In the genomic region with DNA sequence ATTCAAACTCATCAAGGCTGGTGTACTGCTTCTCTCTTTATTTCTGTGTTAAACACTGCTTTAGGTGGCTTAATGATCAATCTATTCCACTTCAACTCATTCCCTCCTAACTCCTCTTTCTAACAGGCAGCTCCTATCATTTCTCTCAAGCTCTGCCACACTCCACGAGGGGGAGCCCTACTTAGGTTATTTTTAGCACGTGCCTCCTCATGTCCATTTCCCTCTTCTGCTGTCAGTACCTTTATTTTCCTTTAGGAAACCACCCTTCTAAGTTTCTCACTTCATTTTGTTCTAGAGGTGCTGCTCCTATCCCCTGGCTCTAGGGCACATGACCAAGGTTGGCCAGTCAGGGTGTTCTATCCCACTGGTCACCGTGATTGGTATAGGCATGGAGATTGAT, we compare ENCODE assay signal across 9 cellular contexts. TPM values are rescaled to one million over a fixed set of nuclear protein-coding genes. Genes with fewer than 3 reads are reported as not detected.
DNase-seq lines count a peak whose midpoint lies in the region; FAIRE-seq and TF ChIP-seq lines count a peak whose summit lies in the region.
"Had no signal": no experiment of that assay in that cellular context is flagged by ENCODE, and none has a peak within 500 bp of the region (broad histone marks: within the 10 kb centered on the region; RNA-seq: fewer than 3 reads in every experiment).

No MANE protein-coding gene starts in this region.

- TF ChIP-seq POLR2A in prostate gland (IDR thresholded peaks at IDR 0.05) (no peak), GM12892 (IDR thresholded peaks at IDR 0.05; ENCODE audit: low read depth, low read length) (no peak)

- TF ChIP-seq CTCF in brain microvascular endothelial cell (IDR thresholded peaks at IDR 0.05; ENCODE audit: low read depth, low read length, missing control alignments): peak; percentile 1
- TF ChIP-seq CTCF in prostate gland (IDR thresholded peaks at IDR 0.05): peak in 3 of 4 experiments; percentile 13 to 34 (median 19)

- H3K4me1 ChIP-seq in prostate gland (replicated peaks): no peaks in the 10 kb centered on the region

- peak; percentile 28 for DNase-seq in NCI-H345 (lab: John Stamatoyannopoulos, UW)
- DNase-seq in NCI-H345 treated with DMSO at 0.1 percent for 48 hours (lab: John Stamatoyannopoulos, UW; ENCODE audit: unreplicated experiment): no peak
- DNase-seq in NCI-H1048 (lab: John Stamatoyannopoulos, UW): peak; percentile 28
- DNase-seq in brain microvascular endothelial cell: no peak
- no peak for DNase-seq in prostate gland (ENCODE audit: low spot score)
- DNase-seq in GM12892 (ENCODE audit: insufficient read length): no peak
- no peak for DNase-seq in stimulated activated CD8-positive, alpha-beta memory T cell treated with anti-CD3 and anti-CD28 coated beads, Interleukin-4, amount 100 ng/mL, for 48 hours
- DNase-seq in T-helper 1 cell: no peak
- DNase-seq: CD4-positive, alpha-beta memory T cell had no signal

- no peak overlapping the region for H3K4me3 ChIP-seq in brain microvascular endothelial cell (ENCODE audit: low read depth, low read length)
- H3K4me3 ChIP-seq in prostate gland: no peak overlapping the region

- no peak overlapping the region for H3K27ac ChIP-seq in brain microvascular endothelial cell
- H3K27ac ChIP-seq in prostate gland: no peak overlapping the region

- FAIRE-seq in GM12892 (lab: Jason Lieb, UNC): no peak

- no peaks in the 10 kb centered on the region for H3K9me3 ChIP-seq in prostate gland

- 35% methylated on average over 3 of the region's 3 CpGs for WGBS in prostate gland

- H3K27me3 ChIP-seq in brain microvascular endothelial cell (replicated peaks): no peaks in the 10 kb centered on the region
- no peaks in the 10 kb centered on the region for H3K27me3 ChIP-seq in prostate gland (replicated peaks; ENCODE audit: insufficient read depth)

- no peaks in the 10 kb centered on the region for H3K36me3 ChIP-seq in brain microvascular endothelial cell (replicated peaks)
- no peaks in the 10 kb centered on the region for H3K36me3 ChIP-seq in prostate gland

- in situ Hi-C loops in brain microvascular endothelial cell (cut with HindIII; ENCODE audit: low pct_ligation_motif_present, low sequenced_read_pairs): no loop called here

- intact Hi-C loops in prostate gland (cut with DNase I): no loop called here

RNA-seq across cellular contexts. Expression of gene BRINP1, which starts 6.7 kb away (rescaled TPM):
- total RNA-seq in prostate gland: 1 to 10 TPM in 1 of 2 donors, under 1 TPM in 1; 0.96 to 8.8 TPM
- not detected for polyA plus RNA-seq in GM12892 (2012; ENCODE audit: missing spikeins)
- total RNA-seq: CD4-positive, alpha-beta memory T cell had no signal
- polyA plus RNA-seq: CD4-positive, alpha-beta memory T cell had no signal

Comparison
In these comparisons a context has a peak if more than half of its experiments do, and no peak if none do; other contexts are left out.
1. DNase-seq: peak in NCI-H345 (single experiment) and NCI-H1048 (single experiment); none in NCI-H345 treated with DMSO at 0.1 percent for 48 hours (single experiment), brain microvascular endothelial cell (single experiment), prostate gland (single experiment), GM12892 (single experiment), stimulated activated CD8-positive, alpha-beta memory T cell treated with anti-CD3 and anti-CD28 coated beads, Interleukin-4, amount 100 ng/mL, for 48 hours (single experiment) and T-helper 1 cell (0 of 5).